In the genomic region with DNA sequence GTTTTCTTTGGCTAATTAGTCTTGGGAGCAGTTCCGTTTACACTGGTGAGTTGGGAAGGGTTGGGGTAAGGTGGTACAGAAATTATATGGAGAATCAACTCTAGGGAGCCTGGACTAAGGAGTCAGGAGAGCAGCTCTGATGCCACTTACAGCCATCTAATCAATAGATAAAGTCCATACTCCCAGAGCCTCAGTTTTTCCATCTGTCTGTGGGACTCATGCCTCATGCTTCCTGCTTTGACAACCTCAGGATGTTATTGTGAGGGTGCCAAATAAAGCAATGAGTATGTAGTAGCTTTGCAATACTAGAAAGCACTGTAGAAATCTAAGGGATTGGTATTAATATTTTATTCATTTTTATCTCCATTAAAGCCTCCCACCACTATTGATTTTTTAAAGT, we compare ENCODE assay signal across 18 cellular contexts.
A peak's percentile ranks its signal among the peaks of the same experiment; 100 is the strongest.
DNase-seq lines count a peak whose midpoint lies in the region; ATAC-seq, FAIRE-seq and TF ChIP-seq lines count a peak whose summit lies in the region.
"Had no signal": no experiment of that assay in that cellular context is flagged by ENCODE, and none has a peak within 500 bp of the region (broad histone marks: within the 10 kb centered on the region; RNA-seq: fewer than 3 reads in every experiment).

No MANE protein-coding gene starts in this region.

- intact Hi-C loops in HepG2 (cut with micrococcal nuclease; ENCODE audit: unreplicated experiment) (no loop called here), right lobe of liver (cut with DNase I) (no loop called here), vagina (cut with DNase I) (no loop called here)

- H3K9me3 ChIP-seq in HepG2 (ENCODE audit: low read length) (no peaks in the 10 kb centered on the region), right lobe of liver (no peaks in the 10 kb centered on the region), vagina (no peaks in the 10 kb centered on the region)
- H3K9me3 ChIP-seq: BLaER1 treated with 17β-estradiol and CSF1 and Interleukin-3, amounts not matched to agents 10 nM and 100 nM had no signal

- ATAC-seq in HepG2 (no peak), right lobe of liver (no peak), GM19023 (IDR thresholded peaks at IDR 0.05; ENCODE audit: unreplicated experiment) (no peak)

- H3K79me2 ChIP-seq in HepG2 (ENCODE audit: insufficient read depth, low read length): no peaks in the 10 kb centered on the region

- in situ Hi-C loops in HepG2 (cut with HindIII; ENCODE audit: extremely low pct_ligation_motif_present, low pct_unique_long_range_greater_than_20kb): no loop called here

- H4K20me1 ChIP-seq in HepG2 (ENCODE audit: insufficient read depth, low read length): no peaks in the 10 kb centered on the region
- H4K20me1 ChIP-seq: BLaER1 treated with 17β-estradiol and CSF1 and Interleukin-3, amounts not matched to agents 10 nM and 100 nM had no signal

- TF ChIP-seq EP300 in HepG2 (IDR thresholded peaks at IDR 0.05; ENCODE audit: low read depth in 2 of 2, low read length in 2 of 2) (no peak), HepG2 (CRISPR knock-in tag; IDR thresholded peaks at IDR 0.05; ENCODE audit: borderline replicate concordance) (no peak)

- H3K4me1 ChIP-seq in HepG2 (ENCODE audit: insufficient read depth, low read length): peaks cover 30% of the 10 kb centered on the region
- peaks cover 0 to 11% (median 4%) of the 10 kb centered on the region in 4 donors for H3K4me1 ChIP-seq in right lobe of liver
- H3K4me1 ChIP-seq in vagina: no peaks in the 10 kb centered on the region

- H3K36me3 ChIP-seq in HepG2 (replicated peaks in 1 of 2; ENCODE audit: control insufficient read depth in 1 of 2, insufficient read depth in 2 of 2, low read length in 2 of 2): no peaks in the 10 kb centered on the region; a peak in 1 of 5 replicates
- H3K36me3 ChIP-seq in right lobe of liver: no peaks in the 10 kb centered on the region
- H3K36me3 ChIP-seq in vagina: no peaks in the 10 kb centered on the region
- no peaks in the 10 kb centered on the region; the same call in none of the 2 replicates for H3K36me3 ChIP-seq in H7 (replicated peaks; ENCODE audit: control insufficient read depth, insufficient read depth, low read length)

- H3K27me3 ChIP-seq in HepG2 (ENCODE audit: control insufficient read depth in 1 of 2, insufficient read depth in 2 of 2, low read length in 2 of 2) (no peaks in the 10 kb centered on the region), right lobe of liver (no peaks in the 10 kb centered on the region), vagina (no peaks in the 10 kb centered on the region), H7 (ENCODE audit: control insufficient read depth, insufficient read depth, low read length) (no peaks in the 10 kb centered on the region)
- H3K27me3 ChIP-seq: BLaER1 treated with 17β-estradiol and CSF1 and Interleukin-3, amounts not matched to agents 10 nM and 100 nM had no signal

- CTCF ChIA-PET in HepG2 (lab: Yijun Ruan, JAX; ENCODE audit: low intra/inter-chr PET ratio, low total read pairs): no interaction called here

- H3K4me2 ChIP-seq in HepG2 (ENCODE audit: low read depth, low read length): no peak overlapping the region
- H3K4me2 ChIP-seq: BLaER1 treated with 17β-estradiol and CSF1 and Interleukin-3, amounts not matched to agents 10 nM and 100 nM had no signal

- no peak for DNase-seq in HepG2 (ENCODE audit: low spot score)
- no peak for DNase-seq in right lobe of liver
- DNase-seq in dermis blood vessel endothelial cell: peak; percentile 21
- DNase-seq in lung microvascular endothelial cell (ENCODE audit: low read depth in 2 of 2): peak; percentile 14 to 70
- DNase-seq in vagina (ENCODE audit: extremely low spot score in 2 of 2): peak; percentile 46 to 47
- no peak for DNase-seq in H7
- DNase-seq in germinal center (ENCODE audit: low spot score): no peak
- DNase-seq: 8988T; ACHN; CD4-positive, alpha-beta T cell; DMS53; GF-D8; HCEC 1CT; HFFc6 had no signal

- 85% methylated on average over 1 of the region's 1 CpG for WGBS in HepG2 (ENCODE audit: low lambda C conversion rate)
- 100% methylated on average over 1 of the region's 1 CpG for WGBS in right lobe of liver (ENCODE audit: insufficient coverage, low coverage, low lambda C conversion rate, missing lambda C conversion rate)

- no peak for FAIRE-seq in HepG2 (lab: Jason Lieb, UNC)
- FAIRE-seq: H1, HTR-8/SVneo had no signal

- H2AFZ ChIP-seq in HepG2 (ENCODE audit: low read length): no peak overlapping the region

- TF ChIP-seq CTCF in HepG2 (CRISPR knock-in tag; IDR thresholded peaks at IDR 0.05): no peak
- TF ChIP-seq CTCF in right lobe of liver (IDR thresholded peaks at IDR 0.05): no peak
- TF ChIP-seq CTCF in vagina (IDR thresholded peaks at IDR 0.05): no peak

- no peak overlapping the region for H3K27ac ChIP-seq in HepG2 (ENCODE audit: extremely low read length, insufficient read depth, low read length)
- H3K27ac ChIP-seq in right lobe of liver: no peak overlapping the region
- no peak overlapping the region for H3K27ac ChIP-seq in vagina
- H3K27ac ChIP-seq: BLaER1 treated with 17β-estradiol and CSF1 and Interleukin-3, amounts not matched to agents 10 nM and 100 nM had no signal

- no peak for TF ChIP-seq RAD21 in HepG2 (CRISPR knock-in tag; IDR thresholded peaks at IDR 0.05)

- no peak for TF ChIP-seq POLR2A in HepG2 (IDR thresholded peaks at IDR 0.05; ENCODE audit: insufficient read depth in 1 of 2, low read depth in 2 of 2, low read length in 2 of 2)
- no peak for TF ChIP-seq POLR2A in right lobe of liver (IDR thresholded peaks at IDR 0.05)
- TF ChIP-seq POLR2A in vagina (IDR thresholded peaks at IDR 0.05): no peak

- no TSS peak for BruUV-seq in HepG2 (replicated peaks; lab: Mats Ljungman, UMichigan)

- POLR2A ChIA-PET in HepG2 (lab: Yijun Ruan, JAX): no interaction called here

- H3K9ac ChIP-seq in HepG2 (ENCODE audit: insufficient read depth, low read depth, low read length): no peak overlapping the region
- H3K9ac ChIP-seq: BLaER1 treated with 17β-estradiol and CSF1 and Interleukin-3, amounts not matched to agents 10 nM and 100 nM had no signal

- no peak overlapping the region for H3K4me3 ChIP-seq in HepG2 (replicated peaks in 1 of 3; ENCODE audit: insufficient read depth in 1 of 3, low read depth in 2 of 3, low read length in 3 of 3)
- no peak overlapping the region for H3K4me3 ChIP-seq in right lobe of liver
- no peak overlapping the region for H3K4me3 ChIP-seq in vagina
- H3K4me3 ChIP-seq in H7 (ENCODE audit: insufficient read depth, low read depth, low read length): no peak overlapping the region
- H3K4me3 ChIP-seq: BLaER1 treated with 17β-estradiol and CSF1 and Interleukin-3, amounts not matched to agents 10 nM and 100 nM had no signal

TF ChIP-seq in HepG2, 621 proteins besides CTCF, POLR2A, EP300 and RAD21:
- no peak for TF ChIP-seq ZNF441 (CRISPR knock-in tag; IDR thresholded peaks at IDR 0.05; ENCODE audit: borderline replicate concordance)
- TF ChIP-seq ZNF629 (CRISPR knock-in tag; conservative IDR thresholded peaks at IDR 0.05): peak; percentile 74

Comparison
In these comparisons a context has a peak if more than half of its experiments do, and no peak if none do; other contexts are left out.
1. DNase-seq: peak in dermis blood vessel endothelial cell (single experiment), lung microvascular endothelial cell (2 of 2) and vagina (2 of 2); none in HepG2 (single experiment), right lobe of liver (0 of 3), H7 (single experiment) and germinal center (single experiment).